7 cellular contexts compared by ENCODE assay signal in genomic region chr17:59154721-59155438, GRCh38. TPM values are rescaled to one million over a fixed set of nuclear protein-coding genes. Genes with fewer than 3 reads are reported as not detected.
A peak's percentile ranks its signal among the peaks of the same experiment; 100 is the strongest.
DNase-seq lines count a peak whose midpoint lies in the region; ATAC-seq and TF ChIP-seq lines count a peak whose summit lies in the region.

Gene SKA2 (minus strand): TSS chr17:59155186. CDS start chr17:59155163, 23 bp downstream.

- H3K27me3 Mint-ChIP-seq in activated B cell treated with CpG ODN at 0.5 μM for 24 hours: no peaks in the 10 kb centered on the region

- H3K27ac Mint-ChIP-seq in activated B cell treated with CpG ODN at 0.5 μM for 24 hours: no peak within 1 kb of the TSS

- POLR2A ChIA-PET in activated B cell treated with CpG ODN at 0.5 μM for 24 hours (lab: Charles Lee): interaction anchor here (0.6 to 2.1 kb wide), 15 partner anchors 9 to 1148 kb away, joined by 3 to 18 read pairs (median 6); partner anchors contain the start of genes CLTC, SMG8, SRSF1 and TRIM37

- H3K27ac ChIP-seq in caudate nucleus (ENCODE audit: low read depth, low read length): peak within 1 kb of the TSS; percentile 90
- peak within 1 kb of the TSS; percentile 83 for H3K27ac ChIP-seq in layer of hippocampus (ENCODE audit: low read depth, low read length)

- H3K4me3 Mint-ChIP-seq in activated B cell treated with CpG ODN at 0.5 μM for 24 hours: no peak within 1 kb of the TSS

- H3K27me3 ChIP-seq in layer of hippocampus (ENCODE audit: control insufficient read depth, insufficient read depth, low read length): no peaks in the 10 kb centered on the region

- DNase-seq in NCI-H2107 (lab: John Stamatoyannopoulos, UW) (peak; percentile 99), activated B cell treated with CpG ODN at 0.5 μM for 24 hours (peak; percentile 85), caudate nucleus (lab: John Stamatoyannopoulos, UW) (peak in 57 of 61 donors; percentile 52 to 100 (median 99))
- DNase-seq in stimulated activated CD4-positive, alpha-beta T cell treated with anti-CD3 and anti-CD28 coated beads, Interleukin-2, amount 100 ng/mL, for 24 hours: peak; percentile 94 to 96

- intact Hi-C loops in activated B cell treated with CpG ODN at 0.5 μM for 24 hours (cut with micrococcal nuclease): loop anchor here (1.0 to 10.0 kb wide), 9 partner anchors 49 to 936 kb away; partner anchors contain the start of genes CLTC, GDPD1, MKS1 and SMG8

- H3K9me3 Mint-ChIP-seq in activated B cell treated with CpG ODN at 0.5 μM for 24 hours: no peaks in the 10 kb centered on the region

- no peaks in the 10 kb centered on the region for H3K36me3 Mint-ChIP-seq in activated B cell treated with CpG ODN at 0.5 μM for 24 hours (ENCODE audit: low read depth)

- TF ChIP-seq CTCF in activated B cell treated with CpG ODN at 0.5 μM for 24 hours (IDR thresholded peaks at IDR 0.05): no peak

- peaks cover 14% of the 10 kb centered on the region for H3K4me1 Mint-ChIP-seq in activated B cell treated with CpG ODN at 0.5 μM for 24 hours

- peak; percentile 62 for ATAC-seq in GM18861 (IDR thresholded peaks at IDR 0.05; ENCODE audit: unreplicated experiment)
- peak; percentile 87 for ATAC-seq in HG03045 (IDR thresholded peaks at IDR 0.05; ENCODE audit: unreplicated experiment)
- peak; percentile 83 for ATAC-seq in activated B cell treated with CpG ODN at 0.5 μM for 24 hours (ENCODE audit: low read depth)

- CTCF ChIA-PET in activated B cell treated with CpG ODN at 0.5 μM for 24 hours (lab: Charles Lee): interaction anchor here (1.0 to 1.5 kb wide), 2 partner anchors 8 to 48 kb away, joined by 3 to 5 read pairs; partner anchors contain the start of gene TRIM37

RNA-seq across cellular contexts. Expression of gene SKA2, which starts in this region (rescaled TPM):
- 16.9 and 17.0 TPM in 2 replicates for total RNA-seq in activated B cell treated with CpG ODN at 0.5 μM for 24 hours

Comparison
In these comparisons a context has a peak if more than half of its experiments do, and no peak if none do; other contexts are left out.
1. Peak in every context shown above with its lines: DNase-seq, ATAC-seq and H3K27ac ChIP-seq.